35 cellular contexts compared by ENCODE assay signal in the genomic region with DNA sequence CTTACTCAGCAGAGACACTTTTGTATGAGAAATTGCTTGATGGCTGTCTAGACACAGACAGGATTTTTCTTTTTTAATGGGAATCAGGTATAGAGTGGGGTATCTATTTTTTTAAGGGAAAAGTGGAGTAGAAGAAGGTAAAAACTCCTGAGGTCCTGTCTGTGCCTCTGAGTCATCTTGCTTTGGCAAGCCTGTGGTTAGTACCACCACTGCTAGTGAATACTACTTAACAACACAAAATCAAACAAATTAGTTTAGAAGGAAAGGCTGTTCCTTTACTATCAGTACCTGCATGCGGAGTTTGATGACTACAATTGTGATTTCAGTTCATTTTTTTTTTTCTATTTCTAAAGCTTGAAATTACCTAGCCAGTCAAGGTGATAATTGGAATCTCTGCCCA.
"Had no signal": no experiment of that assay in that cellular context is flagged by ENCODE, and none has a peak within 500 bp of the region (broad histone marks: within the 10 kb centered on the region; RNA-seq: fewer than 3 reads in every experiment).

No MANE protein-coding gene starts in this region.

- H3K36me3 ChIP-seq: ascending aorta, cardiac muscle cell had no signal

- H3K27ac ChIP-seq: ascending aorta, cardiac muscle cell, VCaP had no signal

- H3K4me1 Mint-ChIP-seq: activated B cell treated with CpG ODN at 0.5 μM for 24 hours; activated naive CD4-positive, alpha-beta T cell treated with anti-CD3 and anti-CD28 coated beads, Interleukin-2, amount 10 ng/mL, durations not matched to agents 7 days and 5 days; activated naive CD4-positive, alpha-beta T cell treated with anti-CD3 and anti-CD28 coated beads, Interleukin-2, amount 50 U/mL, for 24 hours; activated naive CD8-positive, alpha-beta T cell treated with anti-CD3 and anti-CD28 coated beads, Interleukin-2, amount 50 U/mL, for 24 hours; central memory CD8-positive, alpha-beta T cell had no signal

- H3K9me3 ChIP-seq: ascending aorta had no signal

- ATAC-seq: activated CD8-positive, alpha-beta memory T cell treated with anti-CD3 and anti-CD28 coated beads, Interleukin-2, amount 10 ng/mL, durations not matched to agents 7 days and 5 days; activated CD8-positive, alpha-beta T cell treated with anti-CD3 and anti-CD28 coated beads for 36 hours; activated naive CD8-positive, alpha-beta T cell treated with anti-CD3 and anti-CD28 coated beads, Interleukin-2, amount 50 U/mL, for 24 hours had no signal

- H3K9me3 Mint-ChIP-seq: activated B cell treated with CpG ODN at 0.5 μM for 24 hours; activated CD4-positive, alpha-beta memory T cell treated with anti-CD3 and anti-CD28 coated beads for 36 hours; activated CD4-positive, alpha-beta T cell treated with anti-CD3 and anti-CD28 coated beads, Interleukin-2, amount 10 ng/mL, durations not matched to agents 24 days and 14 days; activated CD8-positive, alpha-beta T cell treated with anti-CD3 and anti-CD28 coated beads for 36 hours; activated naive CD4-positive, alpha-beta T cell treated with anti-CD3 and anti-CD28 coated beads, Interleukin-2, amount 10 ng/mL, durations not matched to agents 7 days and 5 days; activated naive CD4-positive, alpha-beta T cell treated with anti-CD3 and anti-CD28 coated beads, Interleukin-2, amount 50 U/mL, for 24 hours; activated naive CD8-positive, alpha-beta T cell treated with anti-CD3 and anti-CD28 coated beads, Interleukin-2, amount 10 ng/mL, durations not matched to agents 7 days and 5 days; activated naive CD8-positive, alpha-beta T cell treated with anti-CD3 and anti-CD28 coated beads, Interleukin-2, amount 50 U/mL, for 24 hours; activated T-cell treated with anti-CD3 and anti-CD28 coated beads, Interleukin-2, amount 50 U/mL, for 24 hours; activated T-helper 2 cell treated with anti-CD3 and anti-CD28 coated beads, Interferon-gamma antibody, Interleukin-2, Interleukin-4, amounts not matched to agents 10 μg/mL and 5 μg/mL and 100 μg/mL, durations not matched to agents 14 hours and 24 hours and 36 hours; central memory CD8-positive, alpha-beta T cell; T-helper 1 cell treated with Interleukin-12 subunit alpha and Interleukin-12 subunit beta and Interleukin-4 antibody, amounts not matched to agents 30 μg/mL and 1 μg/mL, for 36 hours; T-helper 2 cell treated with Interferon-gamma antibody and Interleukin-4, amounts not matched to agents 5 μg/mL and 100 μg/mL, for 36 hours had no signal

- DNase-seq: activated B cell treated with CpG ODN at 0.5 μM for 24 hours; activated CD4-positive, alpha-beta memory T cell treated with anti-CD3 and anti-CD28 coated beads for 36 hours; activated CD4-positive, alpha-beta T cell treated with anti-CD3 and anti-CD28 coated beads for 4 hours; activated CD4-positive, alpha-beta T cell treated with anti-CD3 and anti-CD28 coated beads, Interleukin-2, amount 10 ng/mL, durations not matched to agents 24 days and 14 days; activated CD4-positive, alpha-beta T cell treated with anti-CD3 and anti-CD28 coated beads, Interleukin-2, amount 50 U/mL, for 1 hour; activated CD4-positive, alpha-beta T cell treated with anti-CD3 and anti-CD28 coated beads, Interleukin-2, amount 50 U/mL, for 4 hours; activated CD4-positive, CD25-positive, alpha-beta regulatory T cell treated with anti-CD3 and anti-CD28 coated beads, Interleukin-2, amount 50 U/mL, for 72 hours; activated CD8-positive, alpha-beta memory T cell treated with anti-CD3 and anti-CD28 coated beads for 24 hours; activated CD8-positive, alpha-beta memory T cell treated with anti-CD3 and anti-CD28 coated beads, Interleukin-2, amount 10 ng/mL, durations not matched to agents 7 days and 5 days; activated CD8-positive, alpha-beta memory T cell treated with anti-CD3 and anti-CD28 coated beads, Interleukin-2, amount 50 U/mL, for 48 hours; activated CD8-positive, alpha-beta T cell treated with anti-CD3 and anti-CD28 coated beads for 36 hours; activated effector memory CD4-positive, alpha-beta T cell treated with Interleukin-2 at 50 U/mL for 16 hours; activated gamma-delta T cell; activated naive CD4-positive, alpha-beta T cell treated with anti-CD3 and anti-CD28 coated beads, Interleukin-2, amount 10 ng/mL, durations not matched to agents 7 days and 5 days; activated naive CD4-positive, alpha-beta T cell treated with Interleukin-2 at 50 U/mL for 16 hours; activated naive CD8-positive, alpha-beta T cell treated with anti-CD3 and anti-CD28 coated beads, Interleukin-2, amount 10 ng/mL, durations not matched to agents 7 days and 5 days; activated naive CD8-positive, alpha-beta T cell treated with anti-CD3 and anti-CD28 coated beads, Interleukin-2, amount 50 U/mL, for 24 hours; activated T-cell treated with anti-CD3 and anti-CD28 coated beads, Interleukin-2, amount 50 U/mL, for 24 hours; activated T-cell treated with anti-CD3 and anti-CD28 coated beads, Interleukin-2, amount 50 U/mL, for 48 hours; caudate nucleus; cerebellar nuclear complex; T-helper 2 cell; T-helper 9 cell had no signal

- H3K27me3 ChIP-seq: ascending aorta, cardiac muscle cell had no signal

- H3K27ac Mint-ChIP-seq: activated B cell treated with CpG ODN at 0.5 μM for 24 hours; activated CD4-positive, alpha-beta memory T cell treated with anti-CD3 and anti-CD28 coated beads for 36 hours; activated CD4-positive, alpha-beta T cell treated with anti-CD3 and anti-CD28 coated beads, Interleukin-2, amount 10 ng/mL, durations not matched to agents 24 days and 14 days; activated CD8-positive, alpha-beta memory T cell treated with anti-CD3 and anti-CD28 coated beads, Interleukin-2, amount 10 ng/mL, durations not matched to agents 7 days and 5 days; activated CD8-positive, alpha-beta T cell treated with anti-CD3 and anti-CD28 coated beads for 36 hours; activated naive CD4-positive, alpha-beta T cell treated with anti-CD3 and anti-CD28 coated beads, Interleukin-2, amount 10 ng/mL, durations not matched to agents 7 days and 5 days; activated naive CD4-positive, alpha-beta T cell treated with anti-CD3 and anti-CD28 coated beads, Interleukin-2, amount 50 U/mL, for 24 hours; activated naive CD8-positive, alpha-beta T cell; activated naive CD8-positive, alpha-beta T cell treated with anti-CD3 and anti-CD28 coated beads, Interleukin-2, amount 10 ng/mL, durations not matched to agents 7 days and 5 days; activated naive CD8-positive, alpha-beta T cell treated with anti-CD3 and anti-CD28 coated beads, Interleukin-2, amount 50 U/mL, for 24 hours; activated T-cell treated with anti-CD3 and anti-CD28 coated beads, Interleukin-2, amount 50 U/mL, for 24 hours; activated T-helper 2 cell treated with anti-CD3 and anti-CD28 coated beads, Interferon-gamma antibody, Interleukin-2, Interleukin-4, amounts not matched to agents 10 μg/mL and 5 μg/mL and 100 μg/mL, durations not matched to agents 14 hours and 24 hours and 36 hours; brain; T-helper 1 cell treated with Interleukin-12 subunit alpha and Interleukin-12 subunit beta and Interleukin-4 antibody, amounts not matched to agents 30 μg/mL and 1 μg/mL, for 36 hours; T-helper 2 cell treated with Interferon-gamma antibody and Interleukin-4, amounts not matched to agents 5 μg/mL and 100 μg/mL, for 36 hours had no signal

- H3K4me1 ChIP-seq: ascending aorta had no signal

- H3K36me3 Mint-ChIP-seq: activated CD4-positive, alpha-beta memory T cell treated with anti-CD3 and anti-CD28 coated beads for 36 hours; activated CD8-positive, alpha-beta memory T cell treated with anti-CD3 and anti-CD28 coated beads, Interleukin-2, amount 10 ng/mL, durations not matched to agents 7 days and 5 days; activated naive CD4-positive, alpha-beta T cell treated with anti-CD3 and anti-CD28 coated beads, Interleukin-2, amount 10 ng/mL, durations not matched to agents 7 days and 5 days; activated naive CD4-positive, alpha-beta T cell treated with anti-CD3 and anti-CD28 coated beads, Interleukin-2, amount 50 U/mL, for 24 hours; activated naive CD8-positive, alpha-beta T cell; activated naive CD8-positive, alpha-beta T cell treated with anti-CD3 and anti-CD28 coated beads, Interleukin-2, amount 10 ng/mL, durations not matched to agents 7 days and 5 days; brain had no signal

- H3K4me3 Mint-ChIP-seq: activated B cell treated with CpG ODN at 0.5 μM for 24 hours; activated CD4-positive, alpha-beta memory T cell treated with anti-CD3 and anti-CD28 coated beads for 36 hours; activated CD4-positive, alpha-beta T cell treated with anti-CD3 and anti-CD28 coated beads, Interleukin-2, amount 10 ng/mL, durations not matched to agents 24 days and 14 days; activated CD8-positive, alpha-beta memory T cell treated with anti-CD3 and anti-CD28 coated beads, Interleukin-2, amount 10 ng/mL, durations not matched to agents 7 days and 5 days; activated CD8-positive, alpha-beta T cell treated with anti-CD3 and anti-CD28 coated beads for 36 hours; activated naive CD4-positive, alpha-beta T cell treated with anti-CD3 and anti-CD28 coated beads, Interleukin-2, amount 10 ng/mL, durations not matched to agents 7 days and 5 days; activated naive CD4-positive, alpha-beta T cell treated with anti-CD3 and anti-CD28 coated beads, Interleukin-2, amount 50 U/mL, for 24 hours; activated naive CD8-positive, alpha-beta T cell; activated naive CD8-positive, alpha-beta T cell treated with anti-CD3 and anti-CD28 coated beads, Interleukin-2, amount 10 ng/mL, durations not matched to agents 7 days and 5 days; activated naive CD8-positive, alpha-beta T cell treated with anti-CD3 and anti-CD28 coated beads, Interleukin-2, amount 50 U/mL, for 24 hours; activated T-cell treated with anti-CD3 and anti-CD28 coated beads, Interleukin-2, amount 50 U/mL, for 24 hours; brain; central memory CD8-positive, alpha-beta T cell; T-helper 1 cell treated with Interleukin-12 subunit alpha and Interleukin-12 subunit beta and Interleukin-4 antibody, amounts not matched to agents 30 μg/mL and 1 μg/mL, for 36 hours; T-helper 2 cell treated with Interferon-gamma antibody and Interleukin-4, amounts not matched to agents 5 μg/mL and 100 μg/mL, for 36 hours had no signal

- FAIRE-seq: bronchial epithelial cell, TTC549 had no signal

- H3K4me3 ChIP-seq: ascending aorta, cardiac muscle cell had no signal
